2 cellular contexts compared by ENCODE assay signal in the genomic region with DNA sequence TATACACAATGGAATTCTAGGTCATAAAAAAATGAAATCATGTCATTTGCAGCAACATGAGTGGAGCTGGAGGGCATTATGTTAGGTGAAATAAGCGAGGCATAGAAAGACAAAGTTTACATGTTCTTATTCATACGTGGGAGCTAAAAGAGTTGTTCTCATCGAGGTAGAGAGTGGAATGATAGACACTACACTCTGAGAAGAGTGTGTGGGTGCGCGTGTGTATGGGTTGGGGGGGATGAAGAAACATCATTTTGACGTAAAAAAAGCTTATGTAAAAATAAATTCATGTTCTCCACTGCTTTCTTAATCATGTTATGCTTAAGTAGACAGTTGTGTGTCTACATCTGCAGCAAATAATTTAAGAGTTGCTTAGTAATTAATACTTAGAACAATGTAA.
"Had no signal": no experiment of that assay in that cellular context is flagged by ENCODE, and none has a peak within 500 bp of the region (broad histone marks: within the 10 kb centered on the region; RNA-seq: fewer than 3 reads in every experiment).

No MANE protein-coding gene starts in this region.

- DNase-seq: GDM1, GF-D8 had no signal
